Comparison of ENCODE assay signal across 18 cellular contexts in genomic region chr5:179137001-179137642, GRCh38.
DNase-seq lines count a peak whose midpoint lies in the region; ATAC-seq, FAIRE-seq and TF ChIP-seq lines count a peak whose summit lies in the region.
"Had no signal": no experiment of that assay in that cellular context is flagged by ENCODE, and none has a peak within 500 bp of the region (broad histone marks: within the 10 kb centered on the region; RNA-seq: fewer than 3 reads in every experiment).

No MANE protein-coding gene starts in this region.

- peak overlapping the region; percentile 17 for H3K18ac ChIP-seq in neuronal stem cell (ENCODE audit: low read length)

- no peak overlapping the region for H2AK5ac ChIP-seq in neuronal stem cell (ENCODE audit: low read depth, low read length)

- no TSS peak for BruUV-seq in MCF 10A (replicated peaks; lab: Mats Ljungman, UMichigan)

- TF ChIP-seq CTCF in kidney (IDR thresholded peaks at IDR 0.05; ENCODE audit: borderline replicate concordance, extremely low read depth, insufficient read depth): no peak
- TF ChIP-seq CTCF in MCF 10A (IDR thresholded peaks at IDR 0.05; ENCODE audit: unreplicated experiment): no peak

- no peaks in the 10 kb centered on the region for H3K9me3 Mint-ChIP-seq in stimulated activated naive CD8-positive, alpha-beta T cell treated with anti-CD3 and anti-CD28 coated beads, Interleukin-15, amount 100 ng/mL, for 72 hours
- peaks cover 16% of the 10 kb centered on the region for H3K9me3 Mint-ChIP-seq in MCF 10A (ENCODE audit: unreplicated experiment)

- H3K4ac ChIP-seq in neuronal stem cell (ENCODE audit: low read length): no peak overlapping the region

- H3K4me2 ChIP-seq in neuronal stem cell (ENCODE audit: insufficient read depth, low read length, poor library complexity, severe bottlenecking): no peak overlapping the region

- H2BK15ac ChIP-seq in neuronal stem cell (ENCODE audit: low read length): no peak overlapping the region

- intact Hi-C loops in kidney (cut with DNase I) (no loop called here), aorta (cut with DNase I) (no loop called here), MCF 10A (cut with micrococcal nuclease) (no loop called here)

- POLR2A ChIA-PET in MCF 10A (lab: Yijun Ruan, JAX): no interaction called here

- H2AFZ ChIP-seq in neuronal stem cell (ENCODE audit: low read length): no peak overlapping the region

- H3K4me3 Mint-ChIP-seq in stimulated activated naive CD8-positive, alpha-beta T cell treated with anti-CD3 and anti-CD28 coated beads, Interleukin-15, amount 100 ng/mL, for 72 hours: no peak overlapping the region
- H3K4me3 Mint-ChIP-seq in MCF 10A (ENCODE audit: unreplicated experiment): no peak overlapping the region
- H3K4me3 Mint-ChIP-seq: B cell; CD4-positive, CD25-positive, alpha-beta regulatory T cell; H9 had no signal

- H3K27me3 ChIP-seq in neuronal stem cell (ENCODE audit: control insufficient read depth in 3 of 3, insufficient read depth in 3 of 3, low read depth in 1 of 3, low read length in 3 of 3) (no peaks in the 10 kb centered on the region), aorta (ENCODE audit: control insufficient read depth in 1 of 2, insufficient read depth in 2 of 2, low read length in 1 of 2) (no peaks in the 10 kb centered on the region)

- H4K91ac ChIP-seq in neuronal stem cell (ENCODE audit: low read depth, low read length, poor library complexity): no peak overlapping the region

- H2BK12ac ChIP-seq in neuronal stem cell (ENCODE audit: low read length): no peak overlapping the region

- H3K36me3 ChIP-seq in kidney (ENCODE audit: control insufficient read depth in 1 of 2, insufficient read depth in 2 of 2, low read length in 2 of 2) (no peaks in the 10 kb centered on the region), neuronal stem cell (replicated peaks in 1 of 2; ENCODE audit: control insufficient read depth in 2 of 2, insufficient read depth in 2 of 2, low read length in 2 of 2) (no peaks in the 10 kb centered on the region), aorta (ENCODE audit: control insufficient read depth in 1 of 2, insufficient read depth in 2 of 2, low read length in 1 of 2) (no peaks in the 10 kb centered on the region)

- DNase-seq in stimulated activated naive CD8-positive, alpha-beta T cell treated with anti-CD3 and anti-CD28 coated beads, Interleukin-15, amount 100 ng/mL, for 72 hours: no peak
- no peak for DNase-seq in stimulated activated naive CD8-positive, alpha-beta T cell treated with anti-CD3 and anti-CD28 coated beads, Interleukin-15, Interleukin-2, amounts not matched to agents 100 U/mL and 50 U/mL, for 24 hours
- peak; percentile 47 for DNase-seq in kidney
- no peak for DNase-seq in neuronal stem cell (ENCODE audit: low spot score)
- DNase-seq in aorta: peak; percentile 24 to 66
- no peak for DNase-seq in NCI-H1105 (lab: John Stamatoyannopoulos, UW)
- DNase-seq in MCF 10A (ENCODE audit: unreplicated experiment): no peak
- DNase-seq in activated effector memory CD4-positive, alpha-beta T cell treated with Interleukin-2 at 50 U/mL for 16 hours: no peak
- DNase-seq: C1 segment of cervical spinal cord; Caco-2; CD4-positive, CD25-positive, alpha-beta regulatory T cell; H9 had no signal

- H3K36me3 Mint-ChIP-seq in MCF 10A (ENCODE audit: insufficient read depth, unreplicated experiment): no peaks in the 10 kb centered on the region
- H3K36me3 Mint-ChIP-seq: CD4-positive, CD25-positive, alpha-beta regulatory T cell had no signal

- peak overlapping the region in 1 of 2 donors; percentile 54 for H3K27ac Mint-ChIP-seq in stimulated activated naive CD8-positive, alpha-beta T cell treated with anti-CD3 and anti-CD28 coated beads, Interleukin-15, amount 100 ng/mL, for 72 hours
- H3K27ac Mint-ChIP-seq in MCF 10A (ENCODE audit: low read depth, unreplicated experiment): no peak overlapping the region
- H3K27ac Mint-ChIP-seq: B cell; CD4-positive, CD25-positive, alpha-beta regulatory T cell; H9 had no signal

- H3K4me3 ChIP-seq in kidney (ENCODE audit: low read length in 2 of 2): no peak overlapping the region
- no peak overlapping the region for H3K4me3 ChIP-seq in neuronal stem cell (ENCODE audit: low read length in 2 of 2)
- H3K4me3 ChIP-seq in aorta (ENCODE audit: low read length in 2 of 2): no peak overlapping the region

- FAIRE-seq in kidney (lab: Jason Lieb, UNC): no peak
- FAIRE-seq: D721Med, G401.6, GM12891, GM19239, H1 had no signal

- CTCF ChIA-PET in MCF 10A (lab: Yijun Ruan, JAX): interaction anchor here (0.6 to 0.8 kb wide), 2 partner anchors 29 to 357 kb away, joined by 3 read pairs; no protein-coding TSS in a partner anchor

- H3K23ac ChIP-seq in neuronal stem cell (ENCODE audit: low read depth, low read length, poor library complexity): no peak overlapping the region

- no peak overlapping the region for H3K14ac ChIP-seq in neuronal stem cell (ENCODE audit: low read length)

- peak; percentile 19 for ATAC-seq in stimulated activated naive CD8-positive, alpha-beta T cell treated with anti-CD3 and anti-CD28 coated beads, Interleukin-15, amount 100 ng/mL, for 72 hours
- ATAC-seq in stimulated activated naive CD8-positive, alpha-beta T cell treated with anti-CD3 and anti-CD28 coated beads, Interleukin-15, Interleukin-2, amounts not matched to agents 100 U/mL and 50 U/mL, for 24 hours: no peak
- ATAC-seq in aorta (ENCODE audit: low FRiP score): no peak

- H3K4me1 ChIP-seq in kidney (ENCODE audit: control insufficient read depth in 1 of 2, insufficient read depth in 1 of 2, low read depth in 1 of 2, low read length in 2 of 2) (no peaks in the 10 kb centered on the region), neuronal stem cell (ENCODE audit: control insufficient read depth in 2 of 2, insufficient read depth in 1 of 2, low read depth in 1 of 2, low read length in 2 of 2) (peaks cover 0 to 3% of the 10 kb centered on the region in 2 donors), aorta (ENCODE audit: control insufficient read depth in 1 of 2, insufficient read depth in 2 of 2, low read length in 2 of 2) (no peaks in the 10 kb centered on the region)
- H3K4me1 ChIP-seq: Caco-2 had no signal

- H3K79me1 ChIP-seq in neuronal stem cell (ENCODE audit: low read depth, low read length): no peaks in the 10 kb centered on the region

- H2BK5ac ChIP-seq in neuronal stem cell (ENCODE audit: low read length): no peak overlapping the region

- no peaks in the 10 kb centered on the region for H3K9me3 ChIP-seq in kidney (ENCODE audit: control insufficient read depth in 1 of 2, low read length in 2 of 2)
- peaks cover 0 to 2% of the 10 kb centered on the region in 2 donors for H3K9me3 ChIP-seq in neuronal stem cell (replicated peaks in 1 of 2; ENCODE audit: control insufficient read depth in 2 of 2, insufficient read depth in 1 of 2, low read depth in 1 of 2, low read length in 2 of 2)
- no peaks in the 10 kb centered on the region for H3K9me3 ChIP-seq in aorta (ENCODE audit: control insufficient read depth, low read length)

- peaks cover 6% of the 10 kb centered on the region for H3K4me1 Mint-ChIP-seq in stimulated activated naive CD8-positive, alpha-beta T cell treated with anti-CD3 and anti-CD28 coated beads, Interleukin-15, amount 100 ng/mL, for 72 hours
- H3K4me1 Mint-ChIP-seq in MCF 10A (ENCODE audit: insufficient read depth, unreplicated experiment): peaks cover 4% of the 10 kb centered on the region
- H3K4me1 Mint-ChIP-seq: B cell; CD4-positive, CD25-positive, alpha-beta regulatory T cell; H9 had no signal

- H3K27ac ChIP-seq in kidney (ENCODE audit: low read depth in 2 of 2, low read length in 2 of 2): no peak overlapping the region
- no peak overlapping the region for H3K27ac ChIP-seq in neuronal stem cell (replicated peaks; ENCODE audit: low read length)
- no peak overlapping the region for H3K27ac ChIP-seq in aorta (ENCODE audit: low read depth in 1 of 2, low read length in 2 of 2)

- no peak overlapping the region for H2BK120ac ChIP-seq in neuronal stem cell (ENCODE audit: low read depth, low read length)

- whole genome bisulfite sequencing in neuronal stem cell (ENCODE audit: extremely low coverage in 2 of 2, insufficient read length in 2 of 2, insufficient replicate concordance in 1 of 2), 2 donors: no CpG with 5 or more reads among the region's 13 CpGs
- 62 to 74% methylated on average over 13 of the region's 13 CpGs for WGBS in aorta, 2 donors

- no peaks in the 10 kb centered on the region for H3K27me3 Mint-ChIP-seq in stimulated activated naive CD8-positive, alpha-beta T cell treated with anti-CD3 and anti-CD28 coated beads, Interleukin-15, amount 100 ng/mL, for 72 hours
- no peaks in the 10 kb centered on the region for H3K27me3 Mint-ChIP-seq in MCF 10A (ENCODE audit: insufficient read depth, unreplicated experiment)
- H3K27me3 Mint-ChIP-seq: B cell; CD4-positive, CD25-positive, alpha-beta regulatory T cell had no signal

- no peak overlapping the region for H3K9ac ChIP-seq in kidney (ENCODE audit: low read length in 2 of 2)
- H3K9ac ChIP-seq in neuronal stem cell (ENCODE audit: low read depth, low read length, poor library complexity): no peak overlapping the region

- no peak overlapping the region for H4K8ac ChIP-seq in neuronal stem cell (ENCODE audit: low read depth, low read length)

Comparison
In these comparisons a context has a peak if more than half of its experiments do, and no peak if none do; other contexts are left out.
1. DNase-seq: peak in kidney (single experiment) and aorta (2 of 2); none in stimulated activated naive CD8-positive, alpha-beta T cell treated with anti-CD3 and anti-CD28 coated beads, Interleukin-15, amount 100 ng/mL, for 72 hours (0 of 2), stimulated activated naive CD8-positive, alpha-beta T cell treated with anti-CD3 and anti-CD28 coated beads, Interleukin-15, Interleukin-2, amounts not matched to agents 100 U/mL and 50 U/mL, for 24 hours (single experiment), neuronal stem cell (single experiment), NCI-H1105 (single experiment), MCF 10A (single experiment) and activated effector memory CD4-positive, alpha-beta T cell treated with Interleukin-2 at 50 U/mL for 16 hours (single experiment).